In the genomic region with DNA sequence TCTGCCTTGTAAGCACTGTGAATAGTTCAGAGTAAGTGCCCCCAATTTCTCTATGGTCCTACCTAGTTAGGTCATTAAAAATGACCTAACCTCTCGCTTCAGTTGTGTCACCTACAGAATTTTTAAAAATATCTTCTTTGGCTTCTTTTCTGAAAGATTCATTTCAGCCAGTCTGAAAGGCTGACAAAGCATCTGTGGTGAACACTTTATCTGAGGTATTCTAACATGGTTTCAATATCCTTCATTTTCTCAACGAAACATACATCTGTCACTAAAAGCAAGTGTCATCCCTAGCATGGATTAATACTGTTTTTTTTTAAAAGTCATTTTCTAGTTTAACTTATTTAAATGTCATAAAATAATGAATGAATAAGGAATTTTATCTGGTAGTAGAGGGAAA, we compare ENCODE assay signal across 31 cellular contexts.
"Had no signal": no experiment of that assay in that cellular context is flagged by ENCODE, and none has a peak within 500 bp of the region (broad histone marks: within the 10 kb centered on the region; RNA-seq: fewer than 3 reads in every experiment).

No MANE protein-coding gene starts in this region.

- H3K4me3 Mint-ChIP-seq: activated CD4-positive, alpha-beta memory T cell treated with anti-CD3 and anti-CD28 coated beads for 36 hours; activated CD4-positive, alpha-beta T cell treated with anti-CD3 and anti-CD28 coated beads for 36 hours; activated CD4-positive, alpha-beta T cell treated with anti-CD3 and anti-CD28 coated beads, Interleukin-2, amount 10 ng/mL, durations not matched to agents 7 days and 5 days; activated naive CD8-positive, alpha-beta T cell; activated T-cell treated with anti-CD3 and anti-CD28 coated beads, Interleukin-2, amount 50 U/mL, for 4 hours; central memory CD8-positive, alpha-beta T cell; T-helper 1 cell treated with Interleukin-12 subunit alpha and Interleukin-12 subunit beta and Interleukin-4 antibody, amounts not matched to agents 30 μg/mL and 1 μg/mL, for 36 hours; T-helper 2 cell treated with Interferon-gamma antibody and Interleukin-4, amounts not matched to agents 5 μg/mL and 100 μg/mL, for 36 hours; WTC11 had no signal

- H3K9me3 Mint-ChIP-seq: activated CD4-positive, alpha-beta memory T cell treated with anti-CD3 and anti-CD28 coated beads for 36 hours; activated CD4-positive, alpha-beta T cell treated with anti-CD3 and anti-CD28 coated beads, Interleukin-2, amount 10 ng/mL, durations not matched to agents 7 days and 5 days; activated T-cell treated with anti-CD3 and anti-CD28 coated beads, Interleukin-2, amount 50 U/mL, for 4 hours; activated T-helper 2 cell treated with anti-CD3 and anti-CD28 coated beads, Interferon-gamma antibody, Interleukin-2, Interleukin-4, amounts not matched to agents 10 μg/mL and 5 μg/mL and 100 μg/mL, durations not matched to agents 14 hours and 24 hours and 36 hours; central memory CD8-positive, alpha-beta T cell; T-helper 1 cell treated with Interleukin-12 subunit alpha and Interleukin-12 subunit beta and Interleukin-4 antibody, amounts not matched to agents 30 μg/mL and 1 μg/mL, for 36 hours; T-helper 2 cell treated with Interferon-gamma antibody and Interleukin-4, amounts not matched to agents 5 μg/mL and 100 μg/mL, for 36 hours; WTC11 had no signal

- H3K27ac Mint-ChIP-seq: activated CD4-positive, alpha-beta memory T cell treated with anti-CD3 and anti-CD28 coated beads for 36 hours; activated CD4-positive, alpha-beta T cell treated with anti-CD3 and anti-CD28 coated beads, Interleukin-2, amount 10 ng/mL, durations not matched to agents 7 days and 5 days; activated naive CD8-positive, alpha-beta T cell; activated T-helper 2 cell treated with anti-CD3 and anti-CD28 coated beads, Interferon-gamma antibody, Interleukin-2, Interleukin-4, amounts not matched to agents 10 μg/mL and 5 μg/mL and 100 μg/mL, durations not matched to agents 14 hours and 24 hours and 36 hours; T-helper 1 cell treated with Interleukin-12 subunit alpha and Interleukin-12 subunit beta and Interleukin-4 antibody, amounts not matched to agents 30 μg/mL and 1 μg/mL, for 36 hours; T-helper 2 cell treated with Interferon-gamma antibody and Interleukin-4, amounts not matched to agents 5 μg/mL and 100 μg/mL, for 36 hours; WTC11 had no signal

- H3K9ac ChIP-seq: SK-N-SH had no signal

- H3K4me3 ChIP-seq: ascending aorta, cardiac muscle cell, SJSA1 had no signal

- H3K4me2 ChIP-seq: SK-N-SH had no signal

- H3K9me3 ChIP-seq: ascending aorta, SJSA1, SK-N-SH had no signal

- DNase-seq: activated CD4-positive, alpha-beta memory T cell treated with anti-CD3 and anti-CD28 coated beads for 36 hours; activated CD4-positive, alpha-beta T cell treated with anti-CD3 and anti-CD28 coated beads for 36 hours; activated CD4-positive, alpha-beta T cell treated with anti-CD3 and anti-CD28 coated beads, Interleukin-2, amount 10 ng/mL, durations not matched to agents 7 days and 5 days; activated gamma-delta T cell; activated naive CD4-positive, alpha-beta T cell treated with Interleukin-2 at 50 U/mL for 16 hours; activated T-cell treated with anti-CD3 and anti-CD28 coated beads, Interleukin-2, amount 50 U/mL, for 4 hours; amygdala; KG1; NCI-H1048; NCI-H1105 treated with DMSO at 0.1 percent for 48 hours; NCI-H1436; NCI-H1694; NCI-H1930; NCI-H2081 treated with DMSO at 0.1 percent for 48 hours; NCI-H226; NCI-H446 treated with DMSO at 0.1 percent for 48 hours; NCI-H524; NCI-H69; NCI-H82; SHP77 treated with DMSO at 0.1 percent for 48 hours; SK-N-SH had no signal

- ATAC-seq: activated CD4-positive, alpha-beta T cell treated with anti-CD3 and anti-CD28 coated beads for 36 hours; activated T-cell treated with anti-CD3 and anti-CD28 coated beads, Interleukin-2, amount 50 U/mL, for 4 hours; Panc1; WTC11 had no signal

- H3K27me3 Mint-ChIP-seq: activated CD4-positive, alpha-beta memory T cell treated with anti-CD3 and anti-CD28 coated beads for 36 hours; activated CD4-positive, alpha-beta T cell treated with anti-CD3 and anti-CD28 coated beads for 36 hours; activated CD4-positive, alpha-beta T cell treated with anti-CD3 and anti-CD28 coated beads, Interleukin-2, amount 10 ng/mL, durations not matched to agents 7 days and 5 days; activated naive CD8-positive, alpha-beta T cell; central memory CD8-positive, alpha-beta T cell had no signal

- H3K27me3 ChIP-seq: ascending aorta, cardiac muscle cell, SJSA1 had no signal

- H3K27ac ChIP-seq: ascending aorta, cardiac muscle cell, SJSA1 had no signal
